Comparison of ENCODE assay signal across 11 cellular contexts in genomic region chr5:1266791-1267190, GRCh38. TPM values are rescaled to one million over a fixed set of nuclear protein-coding genes. Genes with fewer than 3 reads are reported as not detected.
"Had no signal": no experiment of that assay in that cellular context is flagged by ENCODE, and none has a peak within 500 bp of the region (broad histone marks: within the 10 kb centered on the region; RNA-seq: fewer than 3 reads in every experiment).

No MANE protein-coding gene starts in this region.

- ATAC-seq: GM23338, HCT116 had no signal

- H3K4me3 ChIP-seq: GM23248, GM23338, HAP-1 had no signal

- DNase-seq: GM23248, GOT3, H7, H9, HCEC 1CT, HFFc6 had no signal

- H3K9ac ChIP-seq: GM23248 had no signal

- H3K4me2 ChIP-seq: GM23338 had no signal

- H3K9me3 ChIP-seq: HAP-1 had no signal

- H3K27ac ChIP-seq: GM23248 had no signal

- H2AFZ ChIP-seq: GM23248, GM23338 had no signal

- H3K4me1 ChIP-seq: HAP-1 had no signal

RNA-seq across cellular contexts. Expression of gene TERT, which starts 28.1 kb away (rescaled TPM):
- total RNA-seq: GM23248 had no signal
- polyA plus RNA-seq: GM23248 had no signal

RNA-seq across cellular contexts. Expression of gene SLC6A18, which starts 41.6 kb away (rescaled TPM):
- total RNA-seq: GM23248, GM23338, H1, H4, H7, H9, HFFc6 had no signal
- polyA plus RNA-seq: GM23248, GM23338, H1 had no signal
